In the genomic region with DNA sequence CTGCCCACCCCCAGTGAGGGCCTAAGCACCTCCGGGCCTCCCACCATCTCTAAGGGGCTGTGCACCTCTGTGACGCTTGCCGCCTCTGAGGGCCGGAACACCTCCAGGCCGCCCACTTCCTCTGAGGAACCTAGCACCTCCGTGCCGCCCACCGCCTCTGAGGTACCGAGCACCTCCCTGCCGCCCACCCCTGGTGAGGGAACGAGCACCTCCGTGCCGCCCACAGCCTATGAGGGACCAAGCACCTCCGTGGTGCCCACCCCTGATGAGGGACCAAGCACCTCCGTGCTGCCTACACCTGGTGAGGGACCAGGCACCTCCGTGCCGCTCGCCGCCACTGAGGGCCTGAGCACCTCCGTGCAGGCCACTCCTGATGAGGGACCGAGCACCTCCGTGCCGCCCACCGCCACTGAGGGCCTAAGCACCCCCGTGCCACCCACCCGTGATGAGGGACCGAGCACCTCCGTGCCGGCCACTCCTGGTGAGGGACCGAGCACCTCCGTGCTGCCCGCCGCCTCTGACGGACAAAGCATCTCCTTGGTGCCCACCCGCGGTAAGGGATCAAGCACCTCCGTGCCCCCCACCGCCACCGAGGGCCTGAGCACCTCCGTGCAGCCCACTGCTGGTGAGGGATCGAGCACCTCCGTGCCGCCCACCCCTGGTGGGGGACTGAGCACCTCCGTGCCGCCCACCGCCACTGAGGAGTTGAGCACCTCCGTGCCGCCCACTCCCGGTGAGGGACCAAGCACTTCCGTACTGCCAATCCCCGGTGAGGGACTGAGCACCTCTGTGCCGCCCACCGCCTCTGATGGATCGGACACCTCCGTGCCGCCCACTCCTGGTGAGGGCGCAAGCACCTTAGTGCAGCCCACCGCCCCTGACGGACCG, we compare ENCODE assay signal across 8 cellular contexts. TPM values are rescaled to one million over a fixed set of nuclear protein-coding genes. Genes with fewer than 3 reads are reported as not detected.
DNase-seq lines count a peak whose midpoint lies in the region; ATAC-seq, FAIRE-seq and TF ChIP-seq lines count a peak whose summit lies in the region.

No MANE protein-coding gene starts in this region.

- TF ChIP-seq CTCF in H1 (IDR thresholded peaks at IDR 0.05; ENCODE audit: control extremely low read depth in 1 of 3, insufficient read depth in 1 of 3, low read depth in 1 of 3, low read length in 3 of 3) (no peak), testis (IDR thresholded peaks at IDR 0.05) (no peak)

- H3K36me3 Mint-ChIP-seq in activated CD4-positive, alpha-beta T cell treated with anti-CD3 and anti-CD28 coated beads, Interleukin-2, amount 10 ng/mL, durations not matched to agents 7 days and 5 days (ENCODE audit: low read depth): no peaks in the 10 kb centered on the region
- no peaks in the 10 kb centered on the region for H3K36me3 Mint-ChIP-seq in naive B cell

- no peak overlapping the region for H4K8ac ChIP-seq in H1 (ENCODE audit: extremely low read depth, insufficient read depth, low read length)

- peak overlapping the region; percentile 63 to 87 (median 72) for H3K4me3 ChIP-seq in H1 (ENCODE audit: extremely low read depth in 1 of 4, insufficient read depth in 2 of 4, low read depth in 3 of 4, low read length in 4 of 4)
- H3K4me3 ChIP-seq in testis: peak overlapping the region; percentile 56 to 66

- no peaks in the 10 kb centered on the region for H3K27me3 Mint-ChIP-seq in activated CD4-positive, alpha-beta T cell treated with anti-CD3 and anti-CD28 coated beads, Interleukin-2, amount 10 ng/mL, durations not matched to agents 7 days and 5 days
- H3K27me3 Mint-ChIP-seq in naive B cell: no peaks in the 10 kb centered on the region

- H3K23me2 ChIP-seq in H1 (ENCODE audit: low read depth, low read length): peaks cover 6% of the 10 kb centered on the region; the same call in 1 of the 2 replicates

- H3K4me1 Mint-ChIP-seq in activated CD4-positive, alpha-beta T cell treated with anti-CD3 and anti-CD28 coated beads, Interleukin-2, amount 10 ng/mL, durations not matched to agents 7 days and 5 days: peaks cover 26% of the 10 kb centered on the region
- H3K4me1 Mint-ChIP-seq in naive B cell: peaks cover 0 to 7% (median 7%) of the 10 kb centered on the region in 3 donors

- H3K79me2 ChIP-seq in H1 (ENCODE audit: control insufficient read depth in 1 of 2, insufficient read depth in 2 of 2, low read length in 2 of 2): no peaks in the 10 kb centered on the region

- 3% methylated on average over 11 of the region's 60 CpGs; no CpG with 5 or more reads in 1 of the 2 experiments for WGBS in H1 (ENCODE audit: extremely low coverage in 1 of 2, insufficient coverage in 1 of 2, insufficient read length in 1 of 2, insufficient replicate concordance in 2 of 2, low coverage in 1 of 2, low lambda C conversion rate in 2 of 2, missing lambda C conversion rate in 1 of 2), 2 experiments
- 10 to 44% methylated on average over 10 to 41 of the region's 60 CpGs for WGBS in testis, 2 donors

- H3K27ac ChIP-seq in H1 (ENCODE audit: low read depth, low read length) (no peak overlapping the region), testis (no peak overlapping the region)

- H4K5ac ChIP-seq in H1 (ENCODE audit: insufficient read length, low read depth, low read length): no peak overlapping the region

- no peak overlapping the region for H3K23ac ChIP-seq in H1 (ENCODE audit: insufficient read length)

- peak overlapping the region; percentile 86 for H3K4me3 Mint-ChIP-seq in activated CD4-positive, alpha-beta T cell treated with anti-CD3 and anti-CD28 coated beads, Interleukin-2, amount 10 ng/mL, durations not matched to agents 7 days and 5 days
- peak overlapping the region; percentile 87 to 96 (median 92) for H3K4me3 Mint-ChIP-seq in naive B cell

- no peak overlapping the region for H3K4ac ChIP-seq in H1 (replicated peaks; ENCODE audit: insufficient read length, low read depth, low read length)

- TF ChIP-seq POLR2A in H1 (IDR thresholded peaks at IDR 0.05; ENCODE audit: control extremely low read depth in 1 of 2, low read depth in 2 of 2, low read length in 2 of 2) (no peak), testis (IDR thresholded peaks at IDR 0.05) (no peak)

- no peak overlapping the region for H2BK120ac ChIP-seq in H1 (replicated peaks; ENCODE audit: low read depth, low read length)

- no peaks in the 10 kb centered on the region for H3K4me1 ChIP-seq in H1 (replicated peaks in 1 of 4; ENCODE audit: control insufficient read depth in 3 of 4, insufficient read depth in 4 of 4, low read length in 3 of 4)
- H3K4me1 ChIP-seq in testis: no peaks in the 10 kb centered on the region

- no peak overlapping the region for H2AFZ ChIP-seq in H1 (ENCODE audit: low read length)

- H4K91ac ChIP-seq in H1 (replicated peaks; ENCODE audit: insufficient read length, low read length): no peak overlapping the region

- H3K27ac Mint-ChIP-seq in activated CD4-positive, alpha-beta T cell treated with anti-CD3 and anti-CD28 coated beads, Interleukin-2, amount 10 ng/mL, durations not matched to agents 7 days and 5 days: peak overlapping the region; percentile 93
- peak overlapping the region; percentile 27 to 97 (median 84) for H3K27ac Mint-ChIP-seq in naive B cell

- H2BK12ac ChIP-seq in H1 (ENCODE audit: low read depth, low read length): no peak overlapping the region

- TF ChIP-seq EP300 in H1 (IDR thresholded peaks at IDR 0.05; ENCODE audit: borderline replicate concordance in 1 of 2, low read depth in 2 of 2, low read length in 2 of 2): no peak

- CTCF ChIA-PET in activated CD4-positive, alpha-beta T cell treated with anti-CD3 and anti-CD28 coated beads, Interleukin-2, amount 10 ng/mL, durations not matched to agents 7 days and 5 days (lab: Charles Lee): no interaction called here
- CTCF ChIA-PET in H1 (lab: Charles Lee; ENCODE audit: partially characterized antibody): interaction anchor here (0.9 to 1.4 kb wide), 3 partner anchors 10 to 28 kb away, joined by 3 to 4 read pairs (median 3); no protein-coding TSS in a partner anchor

- no peaks in the 10 kb centered on the region for H3K27me3 ChIP-seq in H1 (replicated peaks in 1 of 4; ENCODE audit: control insufficient read depth in 3 of 4, extremely low read depth in 1 of 4, insufficient read depth in 3 of 4, low read length in 3 of 4)
- no peaks in the 10 kb centered on the region for H3K27me3 ChIP-seq in testis

- no peak for FAIRE-seq in H1 (lab: Jason Lieb, UNC)

- H2AK5ac ChIP-seq in H1 (ENCODE audit: low read depth, low read length): no peak overlapping the region

- DNase-seq in activated CD4-positive, alpha-beta T cell treated with anti-CD3 and anti-CD28 coated beads, Interleukin-2, amount 10 ng/mL, durations not matched to agents 7 days and 5 days: peak; percentile 46
- peak in 1 of 2 experiments; percentile 48 for DNase-seq in H1 (ENCODE audit: low read depth in 1 of 2, low spot score in 2 of 2)
- peak; percentile 54 for DNase-seq in naive B cell
- DNase-seq in testis: peak; percentile 9
- DNase-seq in putamen (ENCODE audit: low spot score): no peak
- no peak for DNase-seq in NCI-H2227 treated with DMSO at 0.1 percent for 48 hours (lab: John Stamatoyannopoulos, UW)

- H3K4me2 ChIP-seq in H1 (ENCODE audit: insufficient read depth in 1 of 2, low read depth in 2 of 2, low read length in 2 of 2): peak overlapping the region; percentile 71 to 91

- no peaks in the 10 kb centered on the region for H3K9me3 Mint-ChIP-seq in activated CD4-positive, alpha-beta T cell treated with anti-CD3 and anti-CD28 coated beads, Interleukin-2, amount 10 ng/mL, durations not matched to agents 7 days and 5 days
- H3K9me3 Mint-ChIP-seq in naive B cell: no peaks in the 10 kb centered on the region

- H2BK15ac ChIP-seq in H1 (ENCODE audit: low read length): no peak overlapping the region

- H3K56ac ChIP-seq in H1 (replicated peaks; ENCODE audit: insufficient read length, low read depth, low read length): no peak overlapping the region

- no peak overlapping the region for H3K14ac ChIP-seq in H1 (ENCODE audit: insufficient read length)

- no peak overlapping the region for H2BK20ac ChIP-seq in H1 (ENCODE audit: low read length)

- no peaks in the 10 kb centered on the region for H3K9me3 ChIP-seq in H1 (ENCODE audit: insufficient read depth in 2 of 2, low read depth in 1 of 2, low read length in 1 of 2)
- no peaks in the 10 kb centered on the region for H3K9me3 ChIP-seq in testis

- no peak for TF ChIP-seq RAD21 in H1 (IDR thresholded peaks at IDR 0.05 in 1 of 2, conservative IDR thresholded peaks at IDR 0.05 in 1 of 2; ENCODE audit: low read depth in 2 of 2, low read length in 2 of 2)

- POLR2A ChIA-PET in activated CD4-positive, alpha-beta T cell treated with anti-CD3 and anti-CD28 coated beads, Interleukin-2, amount 10 ng/mL, durations not matched to agents 7 days and 5 days (lab: Charles Lee): no interaction called here
- POLR2A ChIA-PET in H1 (lab: Charles Lee; ENCODE audit: partially characterized antibody): no interaction called here

- ATAC-seq in GM19395 (IDR thresholded peaks at IDR 0.05; ENCODE audit: unreplicated experiment): peak; percentile 46
- peak; percentile 40 for ATAC-seq in HG03139 (IDR thresholded peaks at IDR 0.05; ENCODE audit: unreplicated experiment)
- peak; percentile 62 to 64 for ATAC-seq in naive B cell (ENCODE audit: low read depth in 2 of 2)

- H3K18ac ChIP-seq in H1 (ENCODE audit: extremely low read depth, low read length): no peak overlapping the region; the same call in 1 of the 2 replicates

- H3K36me3 ChIP-seq in H1 (ENCODE audit: control insufficient read depth in 2 of 4, insufficient read depth in 4 of 4, low read length in 3 of 4): no peaks in the 10 kb centered on the region
- H3K36me3 ChIP-seq in testis (ENCODE audit: low read depth, missing control alignments): no peaks in the 10 kb centered on the region

- no peaks in the 10 kb centered on the region for H4K20me1 ChIP-seq in H1 (replicated peaks in 1 of 2; ENCODE audit: control insufficient read depth in 1 of 2, insufficient read depth in 2 of 2, low read length in 2 of 2)

- H2BK5ac ChIP-seq in H1 (ENCODE audit: low read depth, low read length): no peak overlapping the region

- H3K79me1 ChIP-seq in H1 (ENCODE audit: low read depth, low read length): no peaks in the 10 kb centered on the region; the same call in 1 of the 2 replicates

- no peak overlapping the region for H3K9ac ChIP-seq in H1 (replicated peaks in 1 of 4; ENCODE audit: extremely low read depth in 1 of 4, low read depth in 3 of 4, low read length in 3 of 4)

- intact Hi-C loops in testis (cut with DNase I; ENCODE audit: low total_unique reads): no loop called here

RNA-seq across cellular contexts. Expression of a gene that starts 1.0 kb away (rescaled TPM):
- total RNA-seq in activated CD4-positive, alpha-beta T cell treated with anti-CD3 and anti-CD28 coated beads, Interleukin-2, amount 10 ng/mL, durations not matched to agents 7 days and 5 days: 1 to 10 TPM; 4.7 to 5.0 TPM
- 10.2 TPM in 2 replicates for total RNA-seq in H1 (2021; fragmentation: NEBNext Ultra II Directional; extraction: Animal tissue kit (Norgen Biotek cat#: 25700))
- polyA plus RNA-seq in H1 (2011; rRNA removed): 1.3 and 2.3 TPM in 2 replicates
- polyA plus RNA-seq in H1 (2011; cell fraction: cytosol; rRNA removed): 1.7 TPM
- 2.6 TPM for polyA plus RNA-seq in H1 (2011; cell fraction: nucleus; rRNA removed)
- 5.6 to 6.7 TPM (median 6.0 TPM) in 4 replicates for polyA plus RNA-seq in H1 (2012, experiment 1 of 2)
- 3.0 TPM for polyA plus RNA-seq in H1 (2012, experiment 2 of 2)
- polyA plus RNA-seq in H1 (2013, experiment 1 of 2): 4.5 TPM
- 4.3 TPM for polyA plus RNA-seq in H1 (2013, experiment 2 of 2)
- 0.95 and 1.0 TPM in 2 replicates for polyA minus RNA-seq in H1 (2011; rRNA and poly(A)+ RNA removed)
- 2.7 TPM for polyA minus RNA-seq in H1 (2011; cell fraction: cytosol; rRNA and poly(A)+ RNA removed)
- 2.2 TPM for polyA minus RNA-seq in H1 (2011; cell fraction: nucleus; rRNA and poly(A)+ RNA removed)
- polyA plus RNA-seq in naive B cell (ENCODE audit: low read depth in 6 of 6): 1 to 10 TPM; 2.9 to 6.4 (median 3.7) TPM
- 1 to 10 TPM in 1 of 2 donors, under 1 TPM in 1; 0.79 to 1.9 TPM for total RNA-seq in testis
- 1.8 TPM for polyA plus RNA-seq in testis (ENCODE audit: insufficient read depth, low read depth, low replicate concordance)

Comparison
In these comparisons a context has a peak if more than half of its experiments do, and no peak if none do; other contexts are left out.
1. DNase-seq: peak in activated CD4-positive, alpha-beta T cell treated with anti-CD3 and anti-CD28 coated beads, Interleukin-2, amount 10 ng/mL, durations not matched to agents 7 days and 5 days (single experiment), naive B cell (single experiment) and testis (single experiment); none in putamen (single experiment) and NCI-H2227 treated with DMSO at 0.1 percent for 48 hours (single experiment).
2. Peak in every context shown above with its lines, with median percentiles within 50 percentile points of each other: ATAC-seq.